8 cellular contexts compared by ENCODE assay signal in genomic region chr5:75049581-75050274, GRCh38. TPM values are rescaled to one million over a fixed set of nuclear protein-coding genes. Genes with fewer than 3 reads are reported as not detected.
DNase-seq lines count a peak whose midpoint lies in the region; ATAC-seq and TF ChIP-seq lines count a peak whose summit lies in the region.

No MANE protein-coding gene starts in this region.

- no peak overlapping the region for H3K27ac ChIP-seq in GM23338 (ENCODE audit: low read depth)
- H3K27ac ChIP-seq in esophagus muscularis mucosa (replicated peaks in 1 of 4), result peak overlapping the region in 3 of 4 donors; percentile 35 to 97 (median 54)
- no peak overlapping the region for H3K27ac ChIP-seq in neuronal stem cell (replicated peaks; ENCODE audit: low read length)

- peaks cover 35% of the 10 kb centered on the region for H3K79me2 ChIP-seq in GM23338 (replicated peaks; ENCODE audit: insufficient read depth)

- H4K20me1 ChIP-seq in GM23338 (replicated peaks; ENCODE audit: insufficient read depth), result no peaks in the 10 kb centered on the region

- peak overlapping the region; percentile 56 for H4K8ac ChIP-seq in neuronal stem cell (ENCODE audit: low read depth, low read length)

- H3K9me2 ChIP-seq in GM23338 (ENCODE audit: insufficient read depth), result no peaks in the 10 kb centered on the region

- no peak overlapping the region for H3K18ac ChIP-seq in neuronal stem cell (ENCODE audit: low read length)

- DNase-seq in AG09309 (ENCODE audit: low read depth), result no peak
- peak; percentile 90 for DNase-seq in GM23338 (ENCODE audit: low spot score)
- peak; percentile 20 for DNase-seq in NOMO-1 treated with dmso at 0.1 percent for 144 hours (lab: John Stamatoyannopoulos, UW; ENCODE audit: unreplicated experiment)
- DNase-seq in activated T-cell treated with anti-CD3 and anti-CD28 coated beads for 24 hours (ENCODE audit: low read depth), result peak; percentile 52
- DNase-seq in esophagus muscularis mucosa (ENCODE audit: extremely low spot score), result no peak
- DNase-seq in neuronal stem cell (ENCODE audit: low spot score), result peak; percentile 46
- DNase-seq in DMS153 (lab: John Stamatoyannopoulos, UW), result no peak

- H2BK15ac ChIP-seq in neuronal stem cell (ENCODE audit: low read length), result no peak overlapping the region

- H3K4ac ChIP-seq in neuronal stem cell (ENCODE audit: low read length), result no peak overlapping the region

- no peak overlapping the region for H2AK5ac ChIP-seq in neuronal stem cell (ENCODE audit: low read depth, low read length)

- TF ChIP-seq POLR2A in esophagus muscularis mucosa (IDR thresholded peaks at IDR 0.05; ENCODE audit: low read depth), result no peak

- no peak for TF ChIP-seq EP300 in esophagus muscularis mucosa (IDR thresholded peaks at IDR 0.05)

- H3K36me3 Mint-ChIP-seq in GM23338 (ENCODE audit: low read depth), result no peaks in the 10 kb centered on the region; the same call in 1 of the 3 replicates

- no peak overlapping the region for H3K4me3 Mint-ChIP-seq in GM23338

- intact Hi-C loops in esophagus muscularis mucosa (cut with DNase I), result loop anchor here (5.0 to 10.0 kb wide), 5 partner anchors 97 to 635 kb away; partner anchors contain the start of genes ANKRD31, GFM2 and NSA2

- H3K4me1 Mint-ChIP-seq in GM23338, result peaks cover 39% of the 10 kb centered on the region

- H3K36me3 ChIP-seq in GM23338 (ENCODE audit: insufficient read depth) (no peaks in the 10 kb centered on the region), esophagus muscularis mucosa (peaks cover 0 to 17% (median 4%) of the 10 kb centered on the region in 4 donors), neuronal stem cell (replicated peaks in 1 of 2; ENCODE audit: control insufficient read depth in 2 of 2, insufficient read depth in 2 of 2, low read length in 2 of 2) (no peaks in the 10 kb centered on the region)

- H3K27me3 ChIP-seq in GM23338 (ENCODE audit: insufficient read depth) (peaks cover 36% of the 10 kb centered on the region), esophagus muscularis mucosa (no peaks in the 10 kb centered on the region), neuronal stem cell (ENCODE audit: control insufficient read depth in 3 of 3, insufficient read depth in 3 of 3, low read depth in 1 of 3, low read length in 3 of 3) (peaks cover 0 to 24% (median 15%) of the 10 kb centered on the region in 3 experiments)

- H3K9me3 ChIP-seq in esophagus muscularis mucosa, result no peaks in the 10 kb centered on the region
- no peaks in the 10 kb centered on the region for H3K9me3 ChIP-seq in neuronal stem cell (replicated peaks in 1 of 2; ENCODE audit: control insufficient read depth in 2 of 2, insufficient read depth in 1 of 2, low read depth in 1 of 2, low read length in 2 of 2)

- peak overlapping the region; percentile 25 for H3K23ac ChIP-seq in neuronal stem cell (ENCODE audit: low read depth, low read length, poor library complexity)

- H3F3A ChIP-seq in GM23338 (replicated peaks; ENCODE audit: low read depth), result no peaks in the 10 kb centered on the region

- H3K4me3 ChIP-seq in AG09309 (ENCODE audit: control insufficient read depth, low read depth, low read length) (no peak overlapping the region), GM23338 (no peak overlapping the region), esophagus muscularis mucosa (no peak overlapping the region), neuronal stem cell (ENCODE audit: low read length in 2 of 2) (no peak overlapping the region)

- TF ChIP-seq CTCF in AG09309 (IDR thresholded peaks at IDR 0.05; ENCODE audit: control insufficient read depth, insufficient read depth, low read depth, low read length, missing control alignments) (peak; percentile 80), GM23338 (conservative IDR thresholded peaks at IDR 0.05; ENCODE audit: low read depth in 2 of 2) (peak; percentile 86 to 96), esophagus muscularis mucosa (IDR thresholded peaks at IDR 0.05) (peak; percentile 64 to 76 (median 66))

- H3K4me1 ChIP-seq in GM23338 (ENCODE audit: insufficient read depth), result peaks cover 22% of the 10 kb centered on the region
- peaks cover 16 to 55% (median 51%) of the 10 kb centered on the region in 4 donors for H3K4me1 ChIP-seq in esophagus muscularis mucosa
- H3K4me1 ChIP-seq in neuronal stem cell (ENCODE audit: control insufficient read depth in 2 of 2, insufficient read depth in 1 of 2, low read depth in 1 of 2, low read length in 2 of 2), result peaks cover 2 to 10% of the 10 kb centered on the region in 2 donors

- ATAC-seq in GM23338, result peak; percentile 17
- ATAC-seq in GM19452 (IDR thresholded peaks at IDR 0.05; ENCODE audit: unreplicated experiment), result no peak

- H2BK120ac ChIP-seq in neuronal stem cell (ENCODE audit: low read depth, low read length), result no peak overlapping the region

- no peak overlapping the region for H3K14ac ChIP-seq in neuronal stem cell (ENCODE audit: low read length)

- H3K27ac Mint-ChIP-seq in GM23338, result no peak overlapping the region

- H2BK12ac ChIP-seq in neuronal stem cell (ENCODE audit: low read length), result no peak overlapping the region

- peaks cover 30% of the 10 kb centered on the region for H3K27me3 Mint-ChIP-seq in GM23338 (ENCODE audit: insufficient read depth, low read depth, poor library complexity)

- no peaks in the 10 kb centered on the region for H3K79me1 ChIP-seq in neuronal stem cell (ENCODE audit: low read depth, low read length)

- no peaks in the 10 kb centered on the region for H3K9me3 Mint-ChIP-seq in GM23338

- H3K4me2 ChIP-seq in GM23338 (peak overlapping the region; percentile 37; the same call in 1 of the 2 replicates), neuronal stem cell (ENCODE audit: insufficient read depth, low read length, poor library complexity, severe bottlenecking) (no peak overlapping the region)

- H3K9ac ChIP-seq in neuronal stem cell (ENCODE audit: low read depth, low read length, poor library complexity), result no peak overlapping the region

- WGBS in esophagus muscularis mucosa, result 48% methylated on average over 9 of the region's 9 CpGs
- whole genome bisulfite sequencing in neuronal stem cell (ENCODE audit: extremely low coverage in 2 of 2, insufficient read length in 2 of 2, insufficient replicate concordance in 1 of 2), 2 donors, result no CpG with 5 or more reads among the region's 9 CpGs

- H2AFZ ChIP-seq in GM23338, result no peak overlapping the region
- no peak overlapping the region for H2AFZ ChIP-seq in neuronal stem cell (ENCODE audit: low read length)

- H4K91ac ChIP-seq in neuronal stem cell (ENCODE audit: low read depth, low read length, poor library complexity), result no peak overlapping the region

- H2BK5ac ChIP-seq in neuronal stem cell (ENCODE audit: low read length), result no peak overlapping the region

TF ChIP-seq in GM23338, 12 proteins besides CTCF, POLR2A, EP300 and RAD21 (continues in another document):
- TF ChIP-seq EZH2phosphoT487 (IDR thresholded peaks at IDR 0.05; ENCODE audit: unreplicated experiment), result no peak
- no peak for TF ChIP-seq STAT1 (IDR thresholded peaks at IDR 0.05; ENCODE audit: unreplicated experiment)
- TF ChIP-seq REST (IDR thresholded peaks at IDR 0.05; ENCODE audit: unreplicated experiment), result no peak
- no peak for TF ChIP-seq ETS1 (IDR thresholded peaks at IDR 0.05)
- TF ChIP-seq CREB1 (CRISPR knock-in tag; IDR thresholded peaks at IDR 0.05; ENCODE audit: low read depth), result no peak
- no peak for TF ChIP-seq ZNF331 (CRISPR knock-in tag; IDR thresholded peaks at IDR 0.05; ENCODE audit: low read depth)
- no peak for TF ChIP-seq POLR2AphosphoS5 (IDR thresholded peaks at IDR 0.05; ENCODE audit: low read depth)
- no peak for TF ChIP-seq ZNF114 (CRISPR knock-in tag; IDR thresholded peaks at IDR 0.05)
- no peak for TF ChIP-seq EZH2 (IDR thresholded peaks at IDR 0.05; ENCODE audit: low read depth, unreplicated experiment)
- TF ChIP-seq JUNB (IDR thresholded peaks at IDR 0.05; ENCODE audit: unreplicated experiment), result no peak

RNA-seq across cellular contexts. Expression of gene GCNT4, which starts 2.6 kb away (rescaled TPM):
- 3.3 and 5.4 TPM in 2 replicates for total RNA-seq in GM23338 (2014; rRNA removed; shearing (Covaris generic))
- 1.4 and 2.5 TPM in 2 replicates for polyA plus RNA-seq in GM23338 (2016; fragmentation: Nextera tagmentation; extraction: Ambion mirVana)
- 1 to 10 TPM; 3.6 to 7.8 (median 4.9) TPM for total RNA-seq in esophagus muscularis mucosa
- 0.36 TPM for polyA plus RNA-seq in neuronal stem cell (2013, experiment 1 of 2)
- polyA plus RNA-seq in neuronal stem cell (2013, experiment 2 of 2), result 0.33 TPM

Comparison
In these comparisons a context has a peak if more than half of its experiments do, and no peak if none do; other contexts are left out.
1. DNase-seq: peak in GM23338 (single experiment), NOMO-1 treated with dmso at 0.1 percent for 144 hours (single experiment), activated T-cell treated with anti-CD3 and anti-CD28 coated beads for 24 hours (single experiment) and neuronal stem cell (single experiment); none in AG09309 (single experiment), esophagus muscularis mucosa (single experiment) and DMS153 (single experiment).
2. H3K27ac ChIP-seq: peak in esophagus muscularis mucosa (3 of 4); none in GM23338 (single experiment) and neuronal stem cell (single experiment).
3. Peak in every context shown above with its lines, with median percentiles within 50 percentile points of each other: CTCF ChIP-seq.